ENCODE assay signal across 12 cellular contexts in the genomic region with DNA sequence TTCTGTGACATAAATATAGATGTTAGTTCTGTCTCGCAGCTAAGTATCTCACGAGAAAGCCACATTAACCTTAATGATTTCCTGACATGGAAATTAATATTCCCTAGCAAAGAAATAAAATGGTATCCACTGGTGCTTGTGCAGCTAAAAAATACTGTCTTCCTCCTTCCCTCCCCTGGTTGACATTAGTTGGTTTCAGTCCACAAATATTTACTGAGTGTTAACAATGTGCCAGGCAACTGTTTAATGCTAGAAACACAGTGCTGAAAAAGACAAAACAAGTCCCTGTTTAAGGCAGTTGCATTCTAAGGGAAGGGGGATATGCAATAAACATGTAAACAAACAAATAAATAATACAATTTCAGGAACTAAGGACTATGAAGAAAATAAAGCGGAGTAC. TPM values are rescaled to one million over a fixed set of nuclear protein-coding genes. Genes with fewer than 3 reads are reported as not detected.
DNase-seq lines count a peak whose midpoint lies in the region; ATAC-seq and TF ChIP-seq lines count a peak whose summit lies in the region.
"Had no signal": no experiment of that assay in that cellular context is flagged by ENCODE, and none has a peak within 500 bp of the region (broad histone marks: within the 10 kb centered on the region; RNA-seq: fewer than 3 reads in every experiment).

No MANE protein-coding gene starts in this region.

- H3K27ac ChIP-seq in ACC112 (ENCODE audit: low read depth, low read length) (peak overlapping the region; percentile 81; the same call in 1 of the 2 replicates), muscle layer of duodenum (ENCODE audit: low read length) (peak overlapping the region; percentile 56)
- H3K27ac ChIP-seq: BLaER1 treated with 17β-estradiol and CSF1 and Interleukin-3, amounts not matched to agents 10 nM and 100 nM had no signal

- no peaks in the 10 kb centered on the region for H3K79me2 ChIP-seq in ACC112 (ENCODE audit: control insufficient read depth, insufficient read depth, low read length, unreplicated experiment)

- H2AFZ ChIP-seq in ACC112 (ENCODE audit: low read length, unreplicated experiment), result peak overlapping the region; percentile 49

- no peak for ATAC-seq in HG02571 (IDR thresholded peaks at IDR 0.05; ENCODE audit: unreplicated experiment)

- no peaks in the 10 kb centered on the region for H3K9me3 ChIP-seq in muscle layer of duodenum (ENCODE audit: control insufficient read depth in 1 of 2, low read length in 2 of 2)
- H3K9me3 ChIP-seq: BLaER1 treated with 17β-estradiol and CSF1 and Interleukin-3, amounts not matched to agents 10 nM and 100 nM; uterus had no signal

- peak; percentile 29 for DNase-seq in LHCN-M2 (ENCODE audit: low read depth)
- peak; percentile 16 to 31 for DNase-seq in cardiac fibroblast (ENCODE audit: low read depth in 2 of 2)
- no peak for DNase-seq in head of caudate nucleus
- DNase-seq in iPS-NIHi11 (ENCODE audit: low spot score), result no peak
- no peak for DNase-seq in GOT3 (lab: John Stamatoyannopoulos, UW)
- DNase-seq: activated T-cell treated with anti-CD3 and anti-CD28 coated beads, Interleukin-2, amount 50 U/mL, for 72 hours; NCI-H1105; uterus had no signal

- H3K4me1 ChIP-seq in ACC112 (ENCODE audit: control insufficient read depth, insufficient read depth, low read length, unreplicated experiment) (peaks cover 27% of the 10 kb centered on the region), muscle layer of duodenum (ENCODE audit: control insufficient read depth in 1 of 2, insufficient read depth in 2 of 2, low read length in 2 of 2) (no peaks in the 10 kb centered on the region)
- H3K4me1 ChIP-seq: uterus had no signal

- intact Hi-C loops in head of caudate nucleus (cut with DNase I), result no loop called here

- H3K27me3 ChIP-seq in ACC112 (ENCODE audit: insufficient read depth, low read length) (no peaks in the 10 kb centered on the region), muscle layer of duodenum (ENCODE audit: low read depth, low read length) (no peaks in the 10 kb centered on the region)
- H3K27me3 ChIP-seq: BLaER1 treated with 17β-estradiol and CSF1 and Interleukin-3, amounts not matched to agents 10 nM and 100 nM; uterus had no signal

- TF ChIP-seq CTCF in cardiac fibroblast (IDR thresholded peaks at IDR 0.05; ENCODE audit: low read depth, low read length), result no peak

- H3K4me3 ChIP-seq in ACC112 (ENCODE audit: low read depth, low read length) (no peak overlapping the region), cardiac fibroblast (replicated peaks in 1 of 2; ENCODE audit: low read depth in 2 of 2, low read length in 2 of 2) (no peak overlapping the region), muscle layer of duodenum (ENCODE audit: low read depth in 1 of 2, low read length in 2 of 2) (no peak overlapping the region)
- H3K4me3 ChIP-seq: BLaER1 treated with 17β-estradiol and CSF1 and Interleukin-3, amounts not matched to agents 10 nM and 100 nM; uterus had no signal

- H3K36me3 ChIP-seq in ACC112 (ENCODE audit: insufficient read depth, low read length), result no peaks in the 10 kb centered on the region
- no peaks in the 10 kb centered on the region for H3K36me3 ChIP-seq in muscle layer of duodenum (ENCODE audit: control insufficient read depth in 1 of 2, insufficient read depth in 2 of 2, low read length in 2 of 2)
- H3K36me3 ChIP-seq: BLaER1 treated with 17β-estradiol and CSF1 and Interleukin-3, amounts not matched to agents 10 nM and 100 nM; uterus had no signal

RNA-seq across cellular contexts. Expression of a gene that starts 44.2 kb away (rescaled TPM):
- total RNA-seq in LHCN-M2 (2014; rRNA removed), result 19.0 and 19.2 TPM in 2 replicates
- 6.4 TPM for polyA plus RNA-seq in LHCN-M2 (2012)

Comparison
In these comparisons a context has a peak if more than half of its experiments do, and no peak if none do; other contexts are left out.
1. DNase-seq: peak in LHCN-M2 (single experiment) and cardiac fibroblast (2 of 2); none in head of caudate nucleus (0 of 42), iPS-NIHi11 (single experiment) and GOT3 (single experiment).